In genomic region chr6:38599966-38600550, GRCh38 we compare ENCODE assay signal across 1 cellular context.
TF ChIP-seq lines count a peak whose summit lies in the region.

No MANE protein-coding gene starts in this region.

TF ChIP-seq in HepG2, 621 proteins besides CTCF, POLR2A, EP300 and RAD21 (continued from another document):
- TF ChIP-seq ZNF407 (CRISPR knock-in tag; IDR thresholded peaks at IDR 0.05; ENCODE audit: not compliant biosample characterization): no peak
- no peak for TF ChIP-seq CBFB (CRISPR knock-in tag; IDR thresholded peaks at IDR 0.05)
- TF ChIP-seq SMAD3 (CRISPR knock-in tag; IDR thresholded peaks at IDR 0.05): no peak
- TF ChIP-seq ZNF160 (CRISPR knock-in tag; IDR thresholded peaks at IDR 0.05): no peak
- TF ChIP-seq TRAFD1 (CRISPR knock-in tag; IDR thresholded peaks at IDR 0.05; ENCODE audit: borderline replicate concordance): no peak
- no peak for TF ChIP-seq TFE3 (CRISPR knock-in tag; IDR thresholded peaks at IDR 0.05)
- no peak for TF ChIP-seq ZNF18 (CRISPR knock-in tag; IDR thresholded peaks at IDR 0.05; ENCODE audit: insufficient replicate concordance)
- TF ChIP-seq MNT (IDR thresholded peaks at IDR 0.05): no peak
- TF ChIP-seq ZNF20 (CRISPR knock-in tag; IDR thresholded peaks at IDR 0.05): no peak
